Comparison of ENCODE assay signal across 8 cellular contexts in genomic region chr15:90557651-90558084, GRCh38. TPM values are rescaled to one million over a fixed set of nuclear protein-coding genes. Genes with fewer than 3 reads are reported as not detected.
A peak's percentile ranks its signal among the peaks of the same experiment; 100 is the strongest.
DNase-seq lines count a peak whose midpoint lies in the region; ATAC-seq and TF ChIP-seq lines count a peak whose summit lies in the region.

No MANE protein-coding gene starts in this region.

- intact Hi-C loops in heart left ventricle (cut with DNase I) = loop anchor here in 1 of 10 donors (5.0 kb wide), 1 partner anchor 35 kb away; no protein-coding TSS in a partner anchor

- peaks cover 0 to 3% (median 0%) of the 10 kb centered on the region in 9 donors for H3K36me3 ChIP-seq in heart left ventricle

- no peak for TF ChIP-seq CTCF in heart left ventricle (IDR thresholded peaks at IDR 0.05)

- H3K36me3 Mint-ChIP-seq in activated naive CD8-positive, alpha-beta T cell = peaks cover 7% of the 10 kb centered on the region

- H3K4me1 Mint-ChIP-seq in activated naive CD8-positive, alpha-beta T cell (ENCODE audit: low read depth) = peaks cover 78% of the 10 kb centered on the region

- TF ChIP-seq POLR2A in heart left ventricle (IDR thresholded peaks at IDR 0.05) = peak in 1 of 2 donors; percentile 15

- H3K4me3 ChIP-seq in heart left ventricle = peak overlapping the region in 3 of 12 donors; percentile 11 to 17 (median 14)

- H3K27me3 ChIP-seq in heart left ventricle = no peaks in the 10 kb centered on the region

- ATAC-seq in heart left ventricle = peak; percentile 82 to 89 (median 86)
- ATAC-seq in GM21528 (IDR thresholded peaks at IDR 0.05; ENCODE audit: low FRiP score, unreplicated experiment) = no peak
- ATAC-seq in HG02642 (IDR thresholded peaks at IDR 0.05; ENCODE audit: poor library complexity, unreplicated experiment) = no peak
- no peak for ATAC-seq in HG03159 (IDR thresholded peaks at IDR 0.05; ENCODE audit: unreplicated experiment)

- H3K4me3 Mint-ChIP-seq in activated naive CD8-positive, alpha-beta T cell = peak overlapping the region; percentile 24

- H3K4me1 ChIP-seq in heart left ventricle = peaks cover 8 to 93% (median 81%) of the 10 kb centered on the region in 12 donors

- peak overlapping the region; percentile 75 to 91 (median 84) for H3K27ac ChIP-seq in heart left ventricle

- no peaks in the 10 kb centered on the region for H3K9me3 ChIP-seq in heart left ventricle

- H3K9me3 Mint-ChIP-seq in activated naive CD8-positive, alpha-beta T cell (ENCODE audit: low read depth) = no peaks in the 10 kb centered on the region

- peak overlapping the region; percentile 82 for H3K27ac Mint-ChIP-seq in activated naive CD8-positive, alpha-beta T cell

- peak; percentile 28 for DNase-seq in EL
- peak; percentile 83 to 96 (median 89) for DNase-seq in heart left ventricle
- peak; percentile 70 for DNase-seq in putamen (ENCODE audit: low spot score)
- DNase-seq in activated gamma-delta T cell (lab: John Stamatoyannopoulos, UW) = no peak

- 4 to 13% (median 7%) methylated on average over 4 of the region's 4 CpGs for WGBS in heart left ventricle, 4 donors

- no peaks in the 10 kb centered on the region for H3K27me3 Mint-ChIP-seq in activated naive CD8-positive, alpha-beta T cell

RNA-seq across cellular contexts. Expression of gene CRTC3, which starts 27.9 kb away (rescaled TPM):
- total RNA-seq in heart left ventricle = 10 to 100 TPM; 21.5 to 42.2 (median 26.8) TPM
- polyA plus RNA-seq in heart left ventricle = 10 to 100 TPM; 12.0 to 22.6 TPM

Comparison
In these comparisons a context has a peak if more than half of its experiments do, and no peak if none do; other contexts are left out.
1. ATAC-seq: peak in heart left ventricle (4 of 4); none in GM21528 (single experiment), HG02642 (single experiment) and HG03159 (single experiment).